In the genomic region with DNA sequence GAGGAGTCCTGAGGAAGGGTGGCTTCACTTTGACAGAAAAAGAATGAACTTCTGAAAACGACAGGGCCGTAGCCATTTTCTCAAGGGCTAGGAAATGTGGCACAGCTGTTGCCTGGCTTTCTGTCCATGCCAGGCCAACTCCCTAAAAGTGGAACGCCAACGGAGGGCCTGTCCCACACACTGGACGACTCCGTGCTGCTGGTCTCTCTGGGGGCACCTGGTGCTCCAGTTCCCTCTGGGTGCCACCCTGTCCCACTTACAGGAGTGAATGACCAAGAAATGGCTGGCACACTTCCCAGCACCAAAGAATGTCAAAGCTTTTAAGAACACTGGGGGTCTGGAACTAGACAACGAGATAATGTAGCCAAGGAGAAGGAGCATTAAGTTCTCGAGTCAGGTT, we compare ENCODE assay signal across 16 cellular contexts.
"Had no signal": no experiment of that assay in that cellular context is flagged by ENCODE, and none has a peak within 500 bp of the region (broad histone marks: within the 10 kb centered on the region; RNA-seq: fewer than 3 reads in every experiment).

No MANE protein-coding gene starts in this region.

- H3K4me3 ChIP-seq: left lung, sigmoid colon, spleen, testis, upper lobe of right lung had no signal

- H3K9me3 ChIP-seq: left lung, sigmoid colon, spleen, testis, upper lobe of right lung had no signal

- DNase-seq: activated CD4-positive, alpha-beta T cell treated with anti-CD3 and anti-CD28 coated beads, Interleukin-2, amount 10 ng/mL, durations not matched to agents 24 days and 14 days; activated CD8-positive, alpha-beta T cell treated with anti-CD3 and anti-CD28 coated beads for 36 hours; activated effector memory CD4-positive, alpha-beta T cell treated with anti-CD3 and anti-CD28 coated beads, Interleukin-2, amount 50 U/mL, for 16 hours; activated T-cell treated with anti-CD3 and anti-CD28 coated beads, Interleukin-2, amount 50 U/mL, for 48 hours; caudate nucleus; foreskin keratinocyte; kidney; left lung; naive thymus-derived CD8-positive, alpha-beta T cell; sigmoid colon; spleen; stimulated activated CD4-positive, alpha-beta T cell treated with anti-CD3 and anti-CD28 coated beads, Interleukin-4, amount 100 ng/mL, for 4 hours; testis; upper lobe of right lung had no signal

- H3K36me3 ChIP-seq: upper lobe of right lung had no signal

- H3K4me1 ChIP-seq: foreskin keratinocyte, left lung, parathyroid adenoma, sigmoid colon, spleen, testis, upper lobe of right lung had no signal

- H3K9ac ChIP-seq: parathyroid adenoma had no signal

- ATAC-seq: activated CD8-positive, alpha-beta T cell treated with anti-CD3 and anti-CD28 coated beads for 36 hours; foreskin keratinocyte; left lung; naive thymus-derived CD8-positive, alpha-beta T cell; stimulated activated memory B cell treated with anti-CD40 and anti-IgM and Interleukin-4, amounts not matched to agents 10 μg/mL and 1 μg/mL and 100 μg/mL, for 72 hours; upper lobe of right lung had no signal

- H2AFZ ChIP-seq: parathyroid adenoma had no signal

- H3K27me3 ChIP-seq: foreskin keratinocyte, left lung, sigmoid colon, spleen, testis, upper lobe of right lung had no signal

- H3K27ac ChIP-seq: foreskin keratinocyte, left lung, parathyroid adenoma, sigmoid colon, spleen, testis, upper lobe of right lung had no signal
